In the genomic region with DNA sequence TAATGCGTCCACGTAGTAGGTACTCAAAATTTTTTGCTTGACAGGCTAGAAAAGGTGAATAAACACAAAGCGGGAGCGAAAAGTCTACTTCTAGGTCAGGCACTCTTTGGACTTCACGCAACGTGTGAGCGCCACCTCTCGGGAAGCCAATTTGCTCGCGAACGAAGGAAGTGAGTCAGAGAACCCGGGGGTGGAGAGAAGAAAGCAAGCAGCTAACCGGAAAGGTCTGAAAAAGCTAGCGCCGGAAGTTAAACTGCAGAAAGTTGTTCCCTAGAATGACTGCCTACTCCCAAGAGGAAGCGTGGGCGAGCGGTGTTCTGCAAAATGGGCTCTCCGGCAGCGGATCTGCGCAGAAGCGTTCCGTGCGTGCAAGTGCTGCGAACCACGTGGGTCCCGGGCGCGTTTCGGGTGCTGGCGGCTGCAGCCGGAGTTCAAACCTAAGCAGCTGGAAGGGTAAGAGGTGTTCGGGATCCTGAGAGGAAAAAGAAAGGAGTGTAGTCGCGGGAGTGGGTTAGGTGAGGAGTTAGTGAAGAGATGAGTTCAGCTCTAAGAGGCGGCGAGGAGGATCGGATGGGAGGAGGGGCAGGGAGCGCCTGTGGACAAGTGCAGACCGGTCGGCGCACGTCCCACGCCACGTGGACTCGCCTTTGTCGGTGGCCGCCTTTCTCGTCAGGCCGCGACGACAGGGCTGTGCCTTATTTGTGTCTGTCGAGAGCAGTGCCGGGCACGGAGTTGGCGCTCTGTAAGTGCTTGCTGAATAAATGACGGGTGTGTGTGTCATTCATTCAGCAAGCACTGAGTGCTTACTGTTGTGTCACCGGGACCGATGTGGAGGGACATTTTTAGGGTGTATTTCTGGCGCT, we compare ENCODE assay signal across 1 cellular context.
TF ChIP-seq lines count a peak whose summit lies in the region.

Gene NME1, plus strand, starts transcription at position 350 of the 863 bp plus-strand sequence. CDS start 2,096 bp downstream, outside the sequence.

TF ChIP-seq in K562, 482 proteins besides CTCF, POLR2A, EP300 and RAD21 (continued from another document):
- no peak for TF ChIP-seq ZNF699 (CRISPR knock-in tag; IDR thresholded peaks at IDR 0.05; ENCODE audit: insufficient replicate concordance)
- no peak for TF ChIP-seq ZNF3 (CRISPR knock-in tag; IDR thresholded peaks at IDR 0.05)
- peak; percentile 58 for TF ChIP-seq NFE2 (IDR thresholded peaks at IDR 0.05; ENCODE audit: low read depth)
- TF ChIP-seq SRF (CRISPR knock-in tag; IDR thresholded peaks at IDR 0.05), result peak in 1 of 2 experiments; percentile 57; a peak in 1 of 4 replicates
- no peak for TF ChIP-seq CREBBP (IDR thresholded peaks at IDR 0.05; ENCODE audit: low read depth, low read length)
- TF ChIP-seq PHF21A (IDR thresholded peaks at IDR 0.05; ENCODE audit: borderline replicate concordance, low read depth), result no peak; the same call in 1 of the 2 replicates
- TF ChIP-seq FOXA3 (CRISPR knock-in tag; conservative IDR thresholded peaks at IDR 0.05 in 1 of 2, IDR thresholded peaks at IDR 0.05 in 1 of 2), result peak in 1 of 2 experiments; percentile 80; a peak in 2 of 4 replicates
- no peak for TF ChIP-seq ZNF717 (CRISPR knock-in tag; IDR thresholded peaks at IDR 0.05)
- TF ChIP-seq FOXP1 (CRISPR knock-in tag; IDR thresholded peaks at IDR 0.05), result peak; percentile 89
- peak in 1 of 2 experiments; percentile 58; a peak in 1 of 4 replicates for TF ChIP-seq ETV6 (IDR thresholded peaks at IDR 0.05; ENCODE audit: borderline replicate concordance in 1 of 2, low read depth in 2 of 2, low read length in 1 of 2)
- TF ChIP-seq ETV6 (CRISPR knock-in tag; IDR thresholded peaks at IDR 0.05; ENCODE audit: borderline replicate concordance), result 0 out of 2 replicates have a peak, but pooled peaks have one; percentile 80
- TF ChIP-seq ZSCAN29 (IDR thresholded peaks at IDR 0.05), result no peak
- TF ChIP-seq ZNF274 (IDR thresholded peaks at IDR 0.05; ENCODE audit: borderline replicate concordance, low read depth, low read length), result no peak
- TF ChIP-seq ZNF324 (CRISPR knock-in tag; IDR thresholded peaks at IDR 0.05), result no peak
- TF ChIP-seq COPS2 (conservative IDR thresholded peaks at IDR 0.05), result no peak
- peak; percentile 87 for TF ChIP-seq ZHX1 (conservative IDR thresholded peaks at IDR 0.05; ENCODE audit: low read length)
